17 cellular contexts compared by ENCODE assay signal in genomic region chr2:98589489-98589888, GRCh38.
"Had no signal": no experiment of that assay in that cellular context is flagged by ENCODE, and none has a peak within 500 bp of the region (broad histone marks: within the 10 kb centered on the region; RNA-seq: fewer than 3 reads in every experiment).

No MANE protein-coding gene starts in this region.

- ATAC-seq: left colon, lower lobe of right lung had no signal

- H3K4me3 ChIP-seq: ascending aorta, coronary artery, lower lobe of right lung had no signal

- DNase-seq: activated CD4-positive, alpha-beta T cell treated with anti-CD3 and anti-CD28 coated beads for 1 hour; activated gamma-delta T cell treated with Interleukin-2 at 50 U/mL for 16 hours; erythroblast; hypothalamus; islet precursor cell; left colon; lower lobe of right lung; occipital lobe; retina; stimulated activated CD4-positive, alpha-beta T cell treated with anti-CD3 and anti-CD28 coated beads, Interleukin-12 subunit alpha, Interleukin-12 subunit beta, amount 100 ng/mL, for 4 hours; stimulated activated CD4-positive, alpha-beta T cell treated with anti-CD3 and anti-CD28 coated beads, Interleukin-1b, Interleukin-23, amount 100 ng/mL, for 48 hours; stimulated activated naive CD4-positive, alpha-beta T cell; WERI-Rb-1 had no signal

- H3K9me3 ChIP-seq: ascending aorta, lower lobe of right lung had no signal

- H3K27me3 ChIP-seq: ascending aorta had no signal

- FAIRE-seq: endometrium, frontal cortex had no signal

- H3K27ac ChIP-seq: ascending aorta, coronary artery, lower lobe of right lung, WERI-Rb-1 had no signal

- H3K36me3 ChIP-seq: WERI-Rb-1 had no signal

- H3K4me1 ChIP-seq: ascending aorta, lower lobe of right lung had no signal
